ENCODE assay signal across 16 cellular contexts in the genomic region with DNA sequence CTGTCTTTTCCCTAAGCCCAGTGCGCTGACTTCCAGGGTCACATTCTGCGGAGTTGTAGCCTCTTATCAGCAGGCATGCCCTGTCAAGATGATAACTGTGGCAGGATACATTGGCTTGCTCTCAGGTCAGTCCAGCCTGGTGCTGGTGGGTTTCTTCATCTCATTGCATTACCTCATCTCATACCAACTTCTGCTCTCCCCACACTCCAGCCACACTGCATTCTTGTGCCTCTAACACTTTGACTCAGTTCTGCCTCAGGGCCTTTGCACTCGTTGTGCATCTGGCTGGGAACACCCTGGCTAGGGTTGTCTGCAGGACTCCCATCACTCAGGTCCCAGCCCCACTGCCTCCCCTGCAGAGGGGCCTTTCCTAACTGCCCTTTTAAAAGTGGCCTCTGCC.
A peak's percentile ranks its signal among the peaks of the same experiment; 100 is the strongest.
DNase-seq lines count a peak whose midpoint lies in the region; ATAC-seq and TF ChIP-seq lines count a peak whose summit lies in the region.
"Had no signal": no experiment of that assay in that cellular context is flagged by ENCODE, and none has a peak within 500 bp of the region (broad histone marks: within the 10 kb centered on the region; RNA-seq: fewer than 3 reads in every experiment).

No MANE protein-coding gene starts in this region.

- H3K36me3 Mint-ChIP-seq in stimulated activated naive CD8-positive, alpha-beta T cell treated with anti-CD3 and anti-CD28 coated beads, Interleukin-15, Interleukin-2, amounts not matched to agents 100 ng/mL and 50 ng/mL, for 24 hours (ENCODE audit: low read depth), result no peaks in the 10 kb centered on the region
- peaks cover 8% of the 10 kb centered on the region for H3K36me3 Mint-ChIP-seq in activated T-helper 1 cell treated with anti-CD3 and anti-CD28 coated beads, Interleukin-12 subunit alpha, Interleukin-12 subunit beta, Interleukin-2, Interleukin-4 antibody, amounts not matched to agents 30 ng/mL and 10 ng/mL and 1 ng/mL, durations not matched to agents 14 hours and 24 hours and 36 hours (ENCODE audit: low read depth)

- H3K27ac ChIP-seq in epithelial cell of prostate, result no peak overlapping the region
- no peak overlapping the region for H3K27ac ChIP-seq in psoas muscle
- H3K27ac ChIP-seq: HL-60, SJSA1, suprapubic skin had no signal

- no peaks in the 10 kb centered on the region for H3K4me1 ChIP-seq in psoas muscle

- H3K4me3 ChIP-seq in psoas muscle, result no peak overlapping the region
- H3K4me3 ChIP-seq: SJSA1, suprapubic skin had no signal

- H3K27me3 Mint-ChIP-seq in stimulated activated naive CD8-positive, alpha-beta T cell treated with anti-CD3 and anti-CD28 coated beads, Interleukin-15, Interleukin-2, amounts not matched to agents 100 ng/mL and 50 ng/mL, for 24 hours, result no peaks in the 10 kb centered on the region
- H3K27me3 Mint-ChIP-seq in stimulated activated naive CD8-positive, alpha-beta T cell treated with anti-CD3 and anti-CD28 coated beads, Interleukin-15, amount 100 ng/mL, for 72 hours, result no peaks in the 10 kb centered on the region
- H3K27me3 Mint-ChIP-seq in activated T-helper 1 cell treated with anti-CD3 and anti-CD28 coated beads, Interleukin-12 subunit alpha, Interleukin-12 subunit beta, Interleukin-2, Interleukin-4 antibody, amounts not matched to agents 30 ng/mL and 10 ng/mL and 1 ng/mL, durations not matched to agents 14 hours and 24 hours and 36 hours (ENCODE audit: insufficient read depth), result peaks cover 4% of the 10 kb centered on the region

- H3K27me3 ChIP-seq in psoas muscle (ENCODE audit: insufficient read depth in 3 of 3, low read length in 2 of 3), result no peaks in the 10 kb centered on the region
- H3K27me3 ChIP-seq: SJSA1, suprapubic skin had no signal

- ATAC-seq in stimulated activated naive CD8-positive, alpha-beta T cell treated with anti-CD3 and anti-CD28 coated beads, Interleukin-15, amount 100 ng/mL, for 72 hours, result no peak
- ATAC-seq in activated CD4-positive, CD25-positive, alpha-beta regulatory T cell treated with anti-CD3 and anti-CD28 coated beads, Interleukin-2, amount 50 U/mL, for 24 hours, result no peak
- ATAC-seq in psoas muscle, result no peak
- ATAC-seq: left lobe of liver, sciatic nerve had no signal

- no peak for TF ChIP-seq CTCF in psoas muscle (IDR thresholded peaks at IDR 0.05)

- intact Hi-C loops in activated T-helper 1 cell treated with anti-CD3 and anti-CD28 coated beads, Interleukin-12 subunit alpha, Interleukin-12 subunit beta, Interleukin-2, Interleukin-4 antibody, amounts not matched to agents 30 ng/mL and 10 ng/mL and 1 ng/mL, durations not matched to agents 14 hours and 24 hours and 36 hours (cut with micrococcal nuclease), result loop anchor here (1.0 to 2.0 kb wide), 3 partner anchors 9 to 158 kb away; no protein-coding TSS in a partner anchor
- intact Hi-C loops in psoas muscle (cut with DNase I), result no loop called here

- no peak overlapping the region for H3K4me3 Mint-ChIP-seq in stimulated activated naive CD8-positive, alpha-beta T cell treated with anti-CD3 and anti-CD28 coated beads, Interleukin-15, Interleukin-2, amounts not matched to agents 100 ng/mL and 50 ng/mL, for 24 hours
- no peak overlapping the region for H3K4me3 Mint-ChIP-seq in stimulated activated naive CD8-positive, alpha-beta T cell treated with anti-CD3 and anti-CD28 coated beads, Interleukin-15, amount 100 ng/mL, for 72 hours
- no peak overlapping the region for H3K4me3 Mint-ChIP-seq in activated T-helper 1 cell treated with anti-CD3 and anti-CD28 coated beads, Interleukin-12 subunit alpha, Interleukin-12 subunit beta, Interleukin-2, Interleukin-4 antibody, amounts not matched to agents 30 ng/mL and 10 ng/mL and 1 ng/mL, durations not matched to agents 14 hours and 24 hours and 36 hours

- H3K4me1 Mint-ChIP-seq in stimulated activated naive CD8-positive, alpha-beta T cell treated with anti-CD3 and anti-CD28 coated beads, Interleukin-15, Interleukin-2, amounts not matched to agents 100 ng/mL and 50 ng/mL, for 24 hours (ENCODE audit: low read depth), result peaks cover 77% of the 10 kb centered on the region
- peaks cover 84% of the 10 kb centered on the region for H3K4me1 Mint-ChIP-seq in stimulated activated naive CD8-positive, alpha-beta T cell treated with anti-CD3 and anti-CD28 coated beads, Interleukin-15, amount 100 ng/mL, for 72 hours
- H3K4me1 Mint-ChIP-seq in activated T-helper 1 cell treated with anti-CD3 and anti-CD28 coated beads, Interleukin-12 subunit alpha, Interleukin-12 subunit beta, Interleukin-2, Interleukin-4 antibody, amounts not matched to agents 30 ng/mL and 10 ng/mL and 1 ng/mL, durations not matched to agents 14 hours and 24 hours and 36 hours (ENCODE audit: low read depth), result peaks cover 77% of the 10 kb centered on the region

- 93 to 95% (median 93%) methylated on average over 3 of the region's 3 CpGs for WGBS in psoas muscle, 3 donors

- peak overlapping the region; percentile 59 for H3K27ac Mint-ChIP-seq in stimulated activated naive CD8-positive, alpha-beta T cell treated with anti-CD3 and anti-CD28 coated beads, Interleukin-15, Interleukin-2, amounts not matched to agents 100 ng/mL and 50 ng/mL, for 24 hours
- H3K27ac Mint-ChIP-seq in stimulated activated naive CD8-positive, alpha-beta T cell treated with anti-CD3 and anti-CD28 coated beads, Interleukin-15, amount 100 ng/mL, for 72 hours, result no peak overlapping the region
- H3K27ac Mint-ChIP-seq in activated T-helper 1 cell treated with anti-CD3 and anti-CD28 coated beads, Interleukin-12 subunit alpha, Interleukin-12 subunit beta, Interleukin-2, Interleukin-4 antibody, amounts not matched to agents 30 ng/mL and 10 ng/mL and 1 ng/mL, durations not matched to agents 14 hours and 24 hours and 36 hours, result peak overlapping the region; percentile 63

- no peaks in the 10 kb centered on the region for H3K9me3 Mint-ChIP-seq in stimulated activated naive CD8-positive, alpha-beta T cell treated with anti-CD3 and anti-CD28 coated beads, Interleukin-15, Interleukin-2, amounts not matched to agents 100 ng/mL and 50 ng/mL, for 24 hours
- peaks cover 6 to 9% of the 10 kb centered on the region in 2 donors for H3K9me3 Mint-ChIP-seq in stimulated activated naive CD8-positive, alpha-beta T cell treated with anti-CD3 and anti-CD28 coated beads, Interleukin-15, amount 100 ng/mL, for 72 hours
- H3K9me3 Mint-ChIP-seq in activated T-helper 1 cell treated with anti-CD3 and anti-CD28 coated beads, Interleukin-12 subunit alpha, Interleukin-12 subunit beta, Interleukin-2, Interleukin-4 antibody, amounts not matched to agents 30 ng/mL and 10 ng/mL and 1 ng/mL, durations not matched to agents 14 hours and 24 hours and 36 hours, result no peaks in the 10 kb centered on the region

- no peaks in the 10 kb centered on the region for H3K36me3 ChIP-seq in psoas muscle (ENCODE audit: insufficient read depth in 1 of 2, low read depth in 1 of 2)
- H3K36me3 ChIP-seq: SJSA1, suprapubic skin had no signal

- H3K9me3 ChIP-seq in psoas muscle, result no peaks in the 10 kb centered on the region
- H3K9me3 ChIP-seq: SJSA1, suprapubic skin had no signal

- no peak for DNase-seq in stimulated activated naive CD8-positive, alpha-beta T cell treated with anti-CD3 and anti-CD28 coated beads, Interleukin-15, amount 100 ng/mL, for 72 hours
- DNase-seq in activated T-helper 1 cell treated with anti-CD3 and anti-CD28 coated beads, Interleukin-12 subunit alpha, Interleukin-12 subunit beta, Interleukin-2, Interleukin-4 antibody, amounts not matched to agents 30 ng/mL and 10 ng/mL and 1 ng/mL, durations not matched to agents 14 hours and 24 hours and 36 hours (ENCODE audit: low spot score), result no peak
- DNase-seq in epithelial cell of prostate (ENCODE audit: low read depth, low spot score) (peak; percentile 58), GM19240 (ENCODE audit: insufficient read length, low spot score) (no peak), psoas muscle (no peak)
- DNase-seq: KBM-7; NCI-H2081 treated with DMSO at 0.1 percent for 48 hours; NCI-H69; stimulated activated CD4-positive, alpha-beta T cell treated with anti-CD3 and anti-CD28 coated beads, Interleukin-1b, Interleukin-23, amount 100 ng/mL, for 48 hours had no signal

Comparison
In these comparisons a context has a peak if more than half of its experiments do, and no peak if none do; other contexts are left out.
1. H3K27ac Mint-ChIP-seq: peak in stimulated activated naive CD8-positive, alpha-beta T cell treated with anti-CD3 and anti-CD28 coated beads, Interleukin-15, Interleukin-2, amounts not matched to agents 100 ng/mL and 50 ng/mL, for 24 hours (single experiment) and activated T-helper 1 cell treated with anti-CD3 and anti-CD28 coated beads, Interleukin-12 subunit alpha, Interleukin-12 subunit beta, Interleukin-2, Interleukin-4 antibody, amounts not matched to agents 30 ng/mL and 10 ng/mL and 1 ng/mL, durations not matched to agents 14 hours and 24 hours and 36 hours (single experiment); none in stimulated activated naive CD8-positive, alpha-beta T cell treated with anti-CD3 and anti-CD28 coated beads, Interleukin-15, amount 100 ng/mL, for 72 hours (0 of 2).